Comparison of ENCODE assay signal across 8 cellular contexts in genomic region chr13:110706570-110707378, GRCh38. TPM values are rescaled to one million over a fixed set of nuclear protein-coding genes. Genes with fewer than 3 reads are reported as not detected.
DNase-seq lines count a peak whose midpoint lies in the region; ATAC-seq and TF ChIP-seq lines count a peak whose summit lies in the region.

No MANE protein-coding gene starts in this region.

- TF ChIP-seq CTCF in cardiac muscle cell (IDR thresholded peaks at IDR 0.05; ENCODE audit: low read depth, low read length) (no peak), SU-DHL-6 (IDR thresholded peaks at IDR 0.05; ENCODE audit: insufficient read depth, low read length, poor library complexity, severe bottlenecking) (no peak), stomach (IDR thresholded peaks at IDR 0.05) (no peak)

- intact Hi-C loops in cardiac septum (cut with DNase I) (no loop called here), right cardiac atrium (cut with DNase I) (no loop called here), stomach (cut with DNase I; ENCODE audit: low total_unique reads) (loop anchor here (10.0 kb wide), 1 partner anchor 62 kb away; no protein-coding TSS in a partner anchor)

- H3K36me3 ChIP-seq in cardiac muscle cell (no peaks in the 10 kb centered on the region), SU-DHL-6 (ENCODE audit: low read length) (peaks cover 5% of the 10 kb centered on the region), stomach (peaks cover 0 to 13% (median 11%) of the 10 kb centered on the region in 4 donors)

- no peak for TF ChIP-seq EP300 in stomach (IDR thresholded peaks at IDR 0.05)

- H3K4me3 ChIP-seq in cardiac muscle cell (peak overlapping the region; percentile 71), SU-DHL-6 (ENCODE audit: insufficient read depth, low read length, poor library complexity, severe bottlenecking) (peak overlapping the region; percentile 35), right cardiac atrium (ENCODE audit: low read length) (peak overlapping the region; percentile 66), stomach (peak overlapping the region; percentile 64 to 87 (median 78))

- H3K9me2 ChIP-seq in SU-DHL-6 (replicated peaks; ENCODE audit: insufficient read depth, low read length) = no peaks in the 10 kb centered on the region

- peak overlapping the region; percentile 52 for H3K4me2 ChIP-seq in SU-DHL-6 (ENCODE audit: low read depth, low read length, poor library complexity, severe bottlenecking)

- ATAC-seq in right cardiac atrium (peak; percentile 1 to 16), HG03108 (IDR thresholded peaks at IDR 0.05; ENCODE audit: unreplicated experiment) (no peak)

- H3K4me1 ChIP-seq in cardiac muscle cell (ENCODE audit: low read depth) (peaks cover 13% of the 10 kb centered on the region), right cardiac atrium (ENCODE audit: control insufficient read depth, insufficient read depth, low read length) (peaks cover 12% of the 10 kb centered on the region), stomach (peaks cover 26 to 62% (median 51%) of the 10 kb centered on the region in 4 donors)

- H3K9me3 ChIP-seq in cardiac muscle cell (ENCODE audit: low read depth) = no peaks in the 10 kb centered on the region
- H3K9me3 ChIP-seq in SU-DHL-6 (ENCODE audit: insufficient read depth, low read length) = no peaks in the 10 kb centered on the region
- H3K9me3 ChIP-seq in right cardiac atrium (ENCODE audit: control insufficient read depth, low read length) = no peaks in the 10 kb centered on the region
- H3K9me3 ChIP-seq in stomach = no peaks in the 10 kb centered on the region

- H3K79me2 ChIP-seq in SU-DHL-6 (ENCODE audit: insufficient read depth, low read length) = peaks cover 22% of the 10 kb centered on the region

- H3F3A ChIP-seq in SU-DHL-6 (ENCODE audit: insufficient read depth) = peaks cover 15% of the 10 kb centered on the region

- no peak for DNase-seq in cardiac muscle cell (ENCODE audit: low read depth in 1 of 2, low spot score in 1 of 2)
- DNase-seq in cardiac septum (ENCODE audit: low spot score) = no peak
- DNase-seq in right cardiac atrium = no peak
- no peak for DNase-seq in stomach
- no peak for DNase-seq in activated CD4-positive, CD25-positive, alpha-beta regulatory T cell (lab: John Stamatoyannopoulos, UW)
- no peak for DNase-seq in NCI-H1417 treated with DMSO at 0.1 percent for 48 hours (lab: John Stamatoyannopoulos, UW)

- H3K27me3 ChIP-seq in cardiac muscle cell = no peaks in the 10 kb centered on the region
- no peaks in the 10 kb centered on the region for H3K27me3 ChIP-seq in SU-DHL-6 (ENCODE audit: low read length)
- H3K27me3 ChIP-seq in right cardiac atrium (ENCODE audit: control insufficient read depth, insufficient read depth) = no peaks in the 10 kb centered on the region
- no peaks in the 10 kb centered on the region for H3K27me3 ChIP-seq in stomach

- H3K27ac ChIP-seq in cardiac muscle cell (peak overlapping the region; percentile 91), SU-DHL-6 (ENCODE audit: low read depth, low read length) (no peak overlapping the region), right cardiac atrium (ENCODE audit: low read length) (peak overlapping the region; percentile 10), stomach (peak overlapping the region; percentile 77 to 90 (median 84))

- H4K20me1 ChIP-seq in SU-DHL-6 (ENCODE audit: low read depth, low read length) = no peaks in the 10 kb centered on the region

- WGBS in right cardiac atrium = 63% methylated on average over 9 of the region's 9 CpGs
- 55 to 65% (median 61%) methylated on average over 9 of the region's 9 CpGs for WGBS in stomach, 5 donors

- peak overlapping the region; percentile 83 for H3K9ac ChIP-seq in SU-DHL-6 (ENCODE audit: low read length)

- peak overlapping the region; percentile 52 for H2AFZ ChIP-seq in SU-DHL-6 (ENCODE audit: low read depth, low read length, severe bottlenecking)

- no peak for TF ChIP-seq POLR2A in stomach (IDR thresholded peaks at IDR 0.05)

RNA-seq across cellular contexts. Expression of gene CARS2, which starts 0.9 kb away (rescaled TPM):
- total RNA-seq in cardiac muscle cell (58.2 and 93.5 TPM in 2 replicates), cardiac septum (48.3 TPM), right cardiac atrium (10 to 100 TPM; 36.5 to 50.2 (median 37.4) TPM), stomach (100 to 1,000 TPM in 1 of 5 donors, 10 to 100 TPM in 4; 59.4 to 247 (median 70.0) TPM)
- polyA plus RNA-seq in cardiac muscle cell (61.7 and 94.6 TPM in 2 replicates), right cardiac atrium (51.0 TPM), stomach (10 to 100 TPM; 49.3 to 87.2 (median 81.4) TPM)

RNA-seq across cellular contexts. Expression of gene ING1, which starts 6.7 kb away (rescaled TPM):
- total RNA-seq in cardiac muscle cell = 24.2 and 28.6 TPM in 2 replicates
- polyA plus RNA-seq in cardiac muscle cell = 16.5 and 22.2 TPM in 2 replicates
- total RNA-seq in cardiac septum = 6.6 TPM
- total RNA-seq in right cardiac atrium = 1 to 10 TPM; 6.2 to 8.7 (median 7.7) TPM
- polyA plus RNA-seq in right cardiac atrium = 6.6 TPM
- 10 to 100 TPM in 3 of 5 donors, 1 to 10 TPM in 2; 6.4 to 88.9 (median 12.9) TPM for total RNA-seq in stomach
- 1 to 10 TPM; 6.7 to 7.7 (median 7.0) TPM for polyA plus RNA-seq in stomach
